ENCODE assay signal across 1 cellular context in genomic region chr14:20477211-20477876, GRCh38.
TF ChIP-seq lines count a peak whose summit lies in the region.

No MANE protein-coding gene starts in this region.

TF ChIP-seq in HepG2, 621 proteins besides CTCF, POLR2A, EP300 and RAD21:
- no peak for TF ChIP-seq HOXA3 (CRISPR knock-in tag; IDR thresholded peaks at IDR 0.05)
- no peak for TF ChIP-seq AGO2 (optimal IDR thresholded peaks at IDR 0.05; ENCODE audit: low read depth, low read length)
- TF ChIP-seq ZNF354B (CRISPR knock-in tag; IDR thresholded peaks at IDR 0.05) = no peak
- no peak for TF ChIP-seq NR2F6 (IDR thresholded peaks at IDR 0.05)
- TF ChIP-seq NR2F6 (CRISPR knock-in tag; IDR thresholded peaks at IDR 0.05) = no peak
- TF ChIP-seq ZNF580 (CRISPR knock-in tag; IDR thresholded peaks at IDR 0.05; ENCODE audit: borderline replicate concordance, low read depth) = no peak
- no peak for TF ChIP-seq MTF1 (CRISPR knock-in tag; IDR thresholded peaks at IDR 0.05)
- no peak for TF ChIP-seq ZNF776 (CRISPR knock-in tag; IDR thresholded peaks at IDR 0.05)
- TF ChIP-seq ZBTB44 (CRISPR knock-in tag; IDR thresholded peaks at IDR 0.05) = no peak
- no peak for TF ChIP-seq ZNF747 (CRISPR knock-in tag; IDR thresholded peaks at IDR 0.05; ENCODE audit: borderline replicate concordance)
- no peak for TF ChIP-seq SNAPC5 (CRISPR knock-in tag; IDR thresholded peaks at IDR 0.05; ENCODE audit: borderline replicate concordance)
TF ChIP-seq in HepG2: peak in this region for 0.
